18 cellular contexts compared by ENCODE assay signal in the genomic region with DNA sequence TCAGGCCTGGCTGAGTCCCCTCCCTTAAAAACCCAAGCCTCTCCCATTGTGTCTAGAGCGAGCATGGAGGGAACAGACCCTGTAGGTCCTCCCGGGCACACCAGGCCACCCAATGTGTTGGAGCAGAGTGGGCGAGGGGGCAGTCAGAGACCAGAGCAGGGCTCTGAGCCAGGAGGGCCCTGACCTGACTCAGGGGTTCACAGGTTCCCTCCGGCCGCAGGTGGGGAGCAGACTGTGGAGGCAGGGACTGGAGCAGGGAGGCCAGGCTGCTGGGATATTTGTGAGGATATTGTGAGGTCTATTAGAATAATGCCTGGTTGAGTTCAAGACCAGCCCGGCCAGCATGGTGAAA. TPM values are rescaled to one million over a fixed set of nuclear protein-coding genes. Genes with fewer than 3 reads are reported as not detected.
DNase-seq lines count a peak whose midpoint lies in the region; ATAC-seq, FAIRE-seq and TF ChIP-seq lines count a peak whose summit lies in the region.
"Had no signal": no experiment of that assay in that cellular context is flagged by ENCODE, and none has a peak within 500 bp of the region (broad histone marks: within the 10 kb centered on the region; RNA-seq: fewer than 3 reads in every experiment).

No MANE protein-coding gene starts in this region.

- TF ChIP-seq EP300 in HepG2 (IDR thresholded peaks at IDR 0.05; ENCODE audit: low read depth in 2 of 2, low read length in 2 of 2) = no peak
- TF ChIP-seq EP300 in HepG2 (CRISPR knock-in tag; IDR thresholded peaks at IDR 0.05; ENCODE audit: borderline replicate concordance) = no peak

- TF ChIP-seq CTCF in liver (IDR thresholded peaks at IDR 0.05; ENCODE audit: low read depth, low read length, missing input control) = no peak
- no peak for TF ChIP-seq CTCF in HepG2 (CRISPR knock-in tag; IDR thresholded peaks at IDR 0.05)
- TF ChIP-seq CTCF in dorsolateral prefrontal cortex (IDR thresholded peaks at IDR 0.05 in 54 of 56, conservative IDR thresholded peaks at IDR 0.05 in 2 of 56; ENCODE audit: low read depth in 1 of 56, partially characterized antibody in 56 of 56) = no peak
- no peak for TF ChIP-seq CTCF in neural progenitor cell (IDR thresholded peaks at IDR 0.05)
- TF ChIP-seq CTCF in nephron progenitor cell (IDR thresholded peaks at IDR 0.05) = no peak
- no peak for TF ChIP-seq CTCF in smooth muscle cell (IDR thresholded peaks at IDR 0.05; ENCODE audit: borderline replicate concordance, insufficient read depth, poor library complexity, severe bottlenecking)

- H3K79me2 ChIP-seq in HepG2 (ENCODE audit: insufficient read depth, low read length) (no peaks in the 10 kb centered on the region), neural progenitor cell (ENCODE audit: low read depth) (no peaks in the 10 kb centered on the region), smooth muscle cell (ENCODE audit: low read depth) (no peaks in the 10 kb centered on the region)

- TF ChIP-seq RAD21 in liver (IDR thresholded peaks at IDR 0.05) (no peak), HepG2 (CRISPR knock-in tag; IDR thresholded peaks at IDR 0.05) (no peak)

- DNase-seq in HepG2 (ENCODE audit: low spot score) = no peak
- no peak for DNase-seq in dorsolateral prefrontal cortex
- DNase-seq in neural progenitor cell (ENCODE audit: low spot score) = no peak
- DNase-seq in nephron progenitor cell = no peak
- no peak for DNase-seq in smooth muscle cell (lab: John Stamatoyannopoulos, UW; ENCODE audit: unreplicated experiment)
- no peak for DNase-seq in SJCRH30
- DNase-seq in NCI-H446 (lab: John Stamatoyannopoulos, UW) = no peak
- DNase-seq: activated T-cell treated with anti-CD3 and anti-CD28 coated beads, Interleukin-2, amount 50 U/mL, for 1 hour; NCI-H1092 treated with DMSO at 0.1 percent for 48 hours; NCI-H226 had no signal

- H3K9ac ChIP-seq in liver (ENCODE audit: low read depth in 1 of 2, low read length in 2 of 2) (no peak overlapping the region), HepG2 (ENCODE audit: insufficient read depth, low read depth, low read length) (no peak overlapping the region), neural progenitor cell (no peak overlapping the region), smooth muscle cell (ENCODE audit: low read depth) (no peak overlapping the region)

- no peaks in the 10 kb centered on the region for H3K36me3 Mint-ChIP-seq in neural progenitor cell
- no peaks in the 10 kb centered on the region for H3K36me3 Mint-ChIP-seq in nephron progenitor cell (ENCODE audit: low read depth)
- H3K36me3 Mint-ChIP-seq: WTC11 had no signal

- no peaks in the 10 kb centered on the region for H3K36me3 ChIP-seq in liver (ENCODE audit: control insufficient read depth in 4 of 4, insufficient read depth in 3 of 4, low read depth in 1 of 4, low read length in 3 of 4)
- H3K36me3 ChIP-seq in HepG2 (replicated peaks in 1 of 2; ENCODE audit: control insufficient read depth in 1 of 2, insufficient read depth in 2 of 2, low read length in 2 of 2) = no peaks in the 10 kb centered on the region
- no peaks in the 10 kb centered on the region for H3K36me3 ChIP-seq in neural progenitor cell
- no peaks in the 10 kb centered on the region for H3K36me3 ChIP-seq in smooth muscle cell (ENCODE audit: low read depth)
- H3K36me3 ChIP-seq in SJCRH30 = no peaks in the 10 kb centered on the region

- intact Hi-C loops in HepG2 (cut with micrococcal nuclease; ENCODE audit: unreplicated experiment) (no loop called here), dorsolateral prefrontal cortex (cut with DNase I) (no loop called here)

- POLR2A ChIA-PET in HepG2 (lab: Yijun Ruan, JAX) = no interaction called here

- H3K27me3 ChIP-seq in liver (ENCODE audit: control insufficient read depth in 4 of 4, insufficient read depth in 4 of 4, low read length in 3 of 4) (no peaks in the 10 kb centered on the region), HepG2 (ENCODE audit: control insufficient read depth in 1 of 2, insufficient read depth in 2 of 2, low read length in 2 of 2) (peaks cover 0 to 6% of the 10 kb centered on the region in 2 experiments; a peak in 3 of 5 replicates), dorsolateral prefrontal cortex (no peaks in the 10 kb centered on the region), neural progenitor cell (no peaks in the 10 kb centered on the region), smooth muscle cell (ENCODE audit: low read depth) (no peaks in the 10 kb centered on the region), SJCRH30 (peaks cover 4% of the 10 kb centered on the region; the same call in 1 of the 2 replicates)

- H3K9me3 ChIP-seq in liver (ENCODE audit: control insufficient read depth in 4 of 4, low read length in 3 of 4) = no peaks in the 10 kb centered on the region
- no peaks in the 10 kb centered on the region for H3K9me3 ChIP-seq in HepG2 (ENCODE audit: low read length)
- H3K9me3 ChIP-seq in neural progenitor cell (ENCODE audit: low read depth) = no peaks in the 10 kb centered on the region
- H3K9me3 ChIP-seq in smooth muscle cell (replicated peaks; ENCODE audit: low read depth) = no peaks in the 10 kb centered on the region
- H3K9me3 ChIP-seq in SJCRH30 (replicated peaks) = no peaks in the 10 kb centered on the region
- H3K9me3 ChIP-seq: mucosa of descending colon had no signal

- H3K4me1 Mint-ChIP-seq in neural progenitor cell (peaks cover 21% of the 10 kb centered on the region), nephron progenitor cell (peaks cover 35% of the 10 kb centered on the region)

- H3K27me3 Mint-ChIP-seq in neural progenitor cell (ENCODE audit: insufficient read depth, low read depth) (peaks cover 15% of the 10 kb centered on the region), nephron progenitor cell (ENCODE audit: low read depth, poor library complexity) (peaks cover 14% of the 10 kb centered on the region)

- no TSS peak for BruUV-seq in HepG2 (replicated peaks; lab: Mats Ljungman, UMichigan)

- H3K27ac ChIP-seq in liver (ENCODE audit: low read depth in 1 of 2, low read length in 2 of 2) (peak overlapping the region; percentile 66 to 75), HepG2 (ENCODE audit: extremely low read length, insufficient read depth, low read length) (no peak overlapping the region), dorsolateral prefrontal cortex (peak overlapping the region in 31 of 59 donors; percentile 8 to 91 (median 59)), neural progenitor cell (no peak overlapping the region), smooth muscle cell (ENCODE audit: low read depth) (no peak overlapping the region), SJCRH30 (no peak overlapping the region)

- H3K4me1 ChIP-seq in liver (ENCODE audit: control insufficient read depth in 4 of 4, insufficient read depth in 4 of 4, low read length in 3 of 4) = no peaks in the 10 kb centered on the region
- peaks cover 15% of the 10 kb centered on the region; the same call in 1 of the 2 replicates for H3K4me1 ChIP-seq in HepG2 (ENCODE audit: insufficient read depth, low read length)
- peaks cover 6% of the 10 kb centered on the region for H3K4me1 ChIP-seq in neural progenitor cell
- H3K4me1 ChIP-seq in smooth muscle cell (ENCODE audit: low read depth) = no peaks in the 10 kb centered on the region
- peaks cover 13% of the 10 kb centered on the region for H3K4me1 ChIP-seq in SJCRH30

- ATAC-seq in HepG2 = no peak
- ATAC-seq: SK-N-SH treated with all-trans-retinoic acid at 6 μM for 48 hours, WTC11 had no signal

- H3K4me2 ChIP-seq in HepG2 (ENCODE audit: low read depth, low read length) = no peak overlapping the region
- H3K4me2 ChIP-seq in neural progenitor cell = no peak overlapping the region
- H3K4me2 ChIP-seq in smooth muscle cell = no peak overlapping the region

- H3F3A ChIP-seq in neural progenitor cell (ENCODE audit: low read depth) (no peaks in the 10 kb centered on the region), smooth muscle cell (ENCODE audit: low read depth) (peaks cover 6% of the 10 kb centered on the region)

- no peak for TF ChIP-seq POLR2A in HepG2 (IDR thresholded peaks at IDR 0.05; ENCODE audit: insufficient read depth in 1 of 2, low read depth in 2 of 2, low read length in 2 of 2)

- no peak overlapping the region for H3K4me3 Mint-ChIP-seq in neural progenitor cell
- H3K4me3 Mint-ChIP-seq in nephron progenitor cell = no peak overlapping the region
- H3K4me3 Mint-ChIP-seq: WTC11 had no signal

- H4K20me1 ChIP-seq in HepG2 (ENCODE audit: insufficient read depth, low read length) (no peaks in the 10 kb centered on the region), neural progenitor cell (ENCODE audit: low read depth) (no peaks in the 10 kb centered on the region), smooth muscle cell (ENCODE audit: low read depth) (no peaks in the 10 kb centered on the region)

- H2AFZ ChIP-seq in HepG2 (ENCODE audit: low read length) = no peak overlapping the region
- H2AFZ ChIP-seq in neural progenitor cell (replicated peaks) = peak overlapping the region; percentile 77
- H2AFZ ChIP-seq in smooth muscle cell (ENCODE audit: low read depth) = no peak overlapping the region

- H3K4me3 ChIP-seq in liver (ENCODE audit: low read depth in 1 of 3, low read length in 3 of 3) = no peak overlapping the region
- H3K4me3 ChIP-seq in HepG2 (replicated peaks in 1 of 3; ENCODE audit: insufficient read depth in 1 of 3, low read depth in 2 of 3, low read length in 3 of 3) = no peak overlapping the region
- no peak overlapping the region for H3K4me3 ChIP-seq in dorsolateral prefrontal cortex
- H3K4me3 ChIP-seq in neural progenitor cell = no peak overlapping the region
- no peak overlapping the region for H3K4me3 ChIP-seq in smooth muscle cell
- H3K4me3 ChIP-seq in SJCRH30 = no peak overlapping the region
- H3K4me3 ChIP-seq: mucosa of descending colon had no signal

- WGBS in liver = 81% methylated on average over 6 of the region's 6 CpGs
- 33% methylated on average over 5 of the region's 6 CpGs for WGBS in HepG2 (ENCODE audit: low lambda C conversion rate)
- 86% methylated on average over 6 of the region's 6 CpGs for WGBS in smooth muscle cell (ENCODE audit: low lambda C conversion rate)

- no peak for FAIRE-seq in HepG2 (lab: Jason Lieb, UNC)

- CTCF ChIA-PET in HepG2 (lab: Yijun Ruan, JAX; ENCODE audit: low intra/inter-chr PET ratio, low total read pairs) = no interaction called here

- H3K27ac Mint-ChIP-seq in neural progenitor cell = no peak overlapping the region
- no peak overlapping the region for H3K27ac Mint-ChIP-seq in nephron progenitor cell
- H3K27ac Mint-ChIP-seq: WTC11 had no signal

- no peaks in the 10 kb centered on the region for H3K9me3 Mint-ChIP-seq in neural progenitor cell
- no peaks in the 10 kb centered on the region for H3K9me3 Mint-ChIP-seq in nephron progenitor cell
- H3K9me3 Mint-ChIP-seq: WTC11 had no signal

- in situ Hi-C loops in HepG2 (cut with HindIII; ENCODE audit: extremely low pct_ligation_motif_present, low pct_unique_long_range_greater_than_20kb) = no loop called here

RNA-seq across cellular contexts. Expression of gene TYROBP, which starts 1.6 kb away (rescaled TPM):
- total RNA-seq in liver = 10 to 100 TPM; 26.8 to 37.6 TPM
- polyA plus RNA-seq in liver = 10 to 100 TPM; 43.8 to 89.6 TPM
- not detected in 2 replicates for total RNA-seq in HepG2 (2016; rRNA removed; fragmentation: Illumina TruSeq; extraction: Trizol)
- total RNA-seq in HepG2 (2016; cell fraction: cytosol; rRNA removed; fragmentation: Illumina TruSeq; extraction: Trizol; ENCODE audit: low read depth) = not detected in 2 replicates
- not detected in 2 replicates for total RNA-seq in HepG2 (2016; cell fraction: insoluble cytoplasmic fraction; rRNA removed; fragmentation: Illumina TruSeq; extraction: Trizol)
- not detected in 2 replicates for total RNA-seq in HepG2 (2016; cell fraction: membrane; rRNA removed; fragmentation: Illumina TruSeq; extraction: Trizol)
- total RNA-seq in HepG2 (2016; cell fraction: nucleus; rRNA removed; fragmentation: Illumina TruSeq; extraction: Trizol) = not detected in 2 replicates
- 0.20 TPM in 1 of 2 replicates, not detected in the other for polyA plus RNA-seq in HepG2 (2011; rRNA removed)
- not detected in 2 replicates for polyA plus RNA-seq in HepG2 (2011; cell fraction: cytosol; rRNA removed)
- polyA plus RNA-seq in HepG2 (2011; cell fraction: nucleus; rRNA removed) = not detected in 2 replicates
- not detected in 2 replicates for polyA plus RNA-seq in HepG2 (2012)
- not detected in 2 replicates for polyA plus RNA-seq in HepG2 (2016; cell fraction: cytosol; fragmentation: Illumina TruSeq; extraction: Trizol; ENCODE audit: low read depth)
- polyA plus RNA-seq in HepG2 (2016; cell fraction: insoluble cytoplasmic fraction; fragmentation: Illumina TruSeq; extraction: Trizol; ENCODE audit: low read depth) = not detected in 2 replicates
- not detected in 2 replicates for polyA plus RNA-seq in HepG2 (2016; cell fraction: membrane; fragmentation: Illumina TruSeq; extraction: Trizol; ENCODE audit: low read depth)
- polyA plus RNA-seq in HepG2 (2016; cell fraction: nucleus; fragmentation: Illumina TruSeq; extraction: Trizol; ENCODE audit: insufficient read depth, low read depth) = not detected in 2 replicates
- not detected in 2 replicates for polyA minus RNA-seq in HepG2 (2011; rRNA and poly(A)+ RNA removed; ENCODE audit: low replicate concordance)
- not detected in 2 replicates for polyA minus RNA-seq in HepG2 (2011; cell fraction: cytosol; rRNA and poly(A)+ RNA removed)
- not detected in 2 replicates for polyA minus RNA-seq in HepG2 (2011; cell fraction: nucleus; rRNA and poly(A)+ RNA removed)
- 10 to 100 TPM in 111 of 120 experiments, 1 to 10 TPM in 9; 4.0 to 78.1 (median 21.7) TPM for total RNA-seq in dorsolateral prefrontal cortex
- total RNA-seq in neural progenitor cell (ENCODE audit: low replicate concordance) = not detected in 2 replicates
- total RNA-seq in smooth muscle cell = not detected in 2 replicates
- not detected in 2 replicates for polyA plus RNA-seq in smooth muscle cell
- total RNA-seq in SJCRH30 (2014; rRNA removed; shearing (Covaris generic)) = not detected in 2 replicates
- total RNA-seq: A673, dermis microvascular lymphatic vessel endothelial cell, fibroblast of villous mesenchyme had no signal

RNA-seq across cellular contexts. Expression of gene HCST, which starts 7.3 kb away (rescaled TPM):
- 1 to 10 TPM; 2.0 to 3.1 TPM for total RNA-seq in liver
- polyA plus RNA-seq in liver = 10 to 100 TPM in 1 of 2 donors, 1 to 10 TPM in 1; 4.6 to 13.3 TPM
- total RNA-seq in HepG2 (2016; rRNA removed; fragmentation: Illumina TruSeq; extraction: Trizol) = 0.24 TPM in 1 of 2 replicates, not detected in the other
- 0.79 TPM in 1 of 2 replicates, not detected in the other for total RNA-seq in HepG2 (2016; cell fraction: cytosol; rRNA removed; fragmentation: Illumina TruSeq; extraction: Trizol; ENCODE audit: low read depth)
- not detected in 2 replicates for total RNA-seq in HepG2 (2016; cell fraction: insoluble cytoplasmic fraction; rRNA removed; fragmentation: Illumina TruSeq; extraction: Trizol)
- 0.65 TPM in 1 of 2 replicates, not detected in the other for total RNA-seq in HepG2 (2016; cell fraction: membrane; rRNA removed; fragmentation: Illumina TruSeq; extraction: Trizol)
- total RNA-seq in HepG2 (2016; cell fraction: nucleus; rRNA removed; fragmentation: Illumina TruSeq; extraction: Trizol) = not detected in 2 replicates
- polyA plus RNA-seq in HepG2 (2011; rRNA removed) = 1.2 and 2.3 TPM in 2 replicates
- 2.2 TPM in 2 replicates for polyA plus RNA-seq in HepG2 (2011; cell fraction: cytosol; rRNA removed)
- 0.64 and 0.72 TPM in 2 replicates for polyA plus RNA-seq in HepG2 (2011; cell fraction: nucleus; rRNA removed)
- 0.37 and 0.60 TPM in 2 replicates for polyA plus RNA-seq in HepG2 (2012)
- 0.61 TPM in 1 of 2 replicates, not detected in the other for polyA plus RNA-seq in HepG2 (2016; cell fraction: cytosol; fragmentation: Illumina TruSeq; extraction: Trizol; ENCODE audit: low read depth)
- not detected in 2 replicates for polyA plus RNA-seq in HepG2 (2016; cell fraction: insoluble cytoplasmic fraction; fragmentation: Illumina TruSeq; extraction: Trizol; ENCODE audit: low read depth)
- polyA plus RNA-seq in HepG2 (2016; cell fraction: membrane; fragmentation: Illumina TruSeq; extraction: Trizol; ENCODE audit: low read depth) = not detected in 2 replicates
- 1.6 TPM in 2 replicates for polyA plus RNA-seq in HepG2 (2016; cell fraction: nucleus; fragmentation: Illumina TruSeq; extraction: Trizol; ENCODE audit: insufficient read depth, low read depth)
- 0.77 and 4.2 TPM in 2 replicates for polyA minus RNA-seq in HepG2 (2011; rRNA and poly(A)+ RNA removed; ENCODE audit: low replicate concordance)
- not detected in 2 replicates for polyA minus RNA-seq in HepG2 (2011; cell fraction: cytosol; rRNA and poly(A)+ RNA removed)
- polyA minus RNA-seq in HepG2 (2011; cell fraction: nucleus; rRNA and poly(A)+ RNA removed) = not detected in 2 replicates
- 10 to 100 TPM in 16 of 120 experiments, 1 to 10 TPM in 100, under 1 TPM in 2, not detected in 2; 0.91 to 23.2 (median 5.7) TPM for total RNA-seq in dorsolateral prefrontal cortex
- not detected in 2 replicates for total RNA-seq in neural progenitor cell (ENCODE audit: low replicate concordance)
- 0.81 TPM in 1 of 2 replicates, not detected in the other for total RNA-seq in smooth muscle cell
- 2.6 and 3.4 TPM in 2 replicates for polyA plus RNA-seq in smooth muscle cell
- total RNA-seq in SJCRH30 (2014; rRNA removed; shearing (Covaris generic)) = not detected in 2 replicates
- total RNA-seq: temporal lobe had no signal

RNA-seq across cellular contexts. Expression of gene NFKBID, which starts 9.3 kb away (rescaled TPM):
- total RNA-seq in liver = 1 to 10 TPM; 1.3 to 2.4 TPM
- polyA plus RNA-seq in liver = 1 to 10 TPM in 1 of 2 donors, under 1 TPM in 1; 0.66 to 1.2 TPM
- 0.38 and 2.1 TPM in 2 replicates for total RNA-seq in HepG2 (2016; rRNA removed; fragmentation: Illumina TruSeq; extraction: Trizol)
- 1.1 and 1.7 TPM in 2 replicates for total RNA-seq in HepG2 (2016; cell fraction: cytosol; rRNA removed; fragmentation: Illumina TruSeq; extraction: Trizol; ENCODE audit: low read depth)
- 0.33 and 1.8 TPM in 2 replicates for total RNA-seq in HepG2 (2016; cell fraction: insoluble cytoplasmic fraction; rRNA removed; fragmentation: Illumina TruSeq; extraction: Trizol)
- 0.87 and 2.1 TPM in 2 replicates for total RNA-seq in HepG2 (2016; cell fraction: membrane; rRNA removed; fragmentation: Illumina TruSeq; extraction: Trizol)
- total RNA-seq in HepG2 (2016; cell fraction: nucleus; rRNA removed; fragmentation: Illumina TruSeq; extraction: Trizol) = 1.2 and 3.4 TPM in 2 replicates
- polyA plus RNA-seq in HepG2 (2011; rRNA removed) = 1.6 and 2.3 TPM in 2 replicates
- 0.45 and 0.74 TPM in 2 replicates for polyA plus RNA-seq in HepG2 (2011; cell fraction: cytosol; rRNA removed)
- 13.5 and 15.3 TPM in 2 replicates for polyA plus RNA-seq in HepG2 (2011; cell fraction: nucleus; rRNA removed)
- polyA plus RNA-seq in HepG2 (2012) = 0.69 and 1.1 TPM in 2 replicates
- 1.3 and 1.8 TPM in 2 replicates for polyA plus RNA-seq in HepG2 (2016; cell fraction: cytosol; fragmentation: Illumina TruSeq; extraction: Trizol; ENCODE audit: low read depth)
- 0.28 and 0.74 TPM in 2 replicates for polyA plus RNA-seq in HepG2 (2016; cell fraction: insoluble cytoplasmic fraction; fragmentation: Illumina TruSeq; extraction: Trizol; ENCODE audit: low read depth)
- polyA plus RNA-seq in HepG2 (2016; cell fraction: membrane; fragmentation: Illumina TruSeq; extraction: Trizol; ENCODE audit: low read depth) = 0.70 and 1.0 TPM in 2 replicates
- 6.4 and 8.2 TPM in 2 replicates for polyA plus RNA-seq in HepG2 (2016; cell fraction: nucleus; fragmentation: Illumina TruSeq; extraction: Trizol; ENCODE audit: insufficient read depth, low read depth)
- polyA minus RNA-seq in HepG2 (2011; rRNA and poly(A)+ RNA removed; ENCODE audit: low replicate concordance) = 8.6 and 15.8 TPM in 2 replicates
- polyA minus RNA-seq in HepG2 (2011; cell fraction: cytosol; rRNA and poly(A)+ RNA removed) = 2.5 TPM in 1 of 2 replicates, not detected in the other
- 7.7 and 8.0 TPM in 2 replicates for polyA minus RNA-seq in HepG2 (2011; cell fraction: nucleus; rRNA and poly(A)+ RNA removed)
- 10 to 100 TPM in 58 of 120 experiments, 1 to 10 TPM in 62; 4.0 to 22.7 (median 9.9) TPM for total RNA-seq in dorsolateral prefrontal cortex
- 1.3 and 4.7 TPM in 2 replicates for total RNA-seq in neural progenitor cell (ENCODE audit: low replicate concordance)
- total RNA-seq in smooth muscle cell = 4.2 and 4.9 TPM in 2 replicates
- 9.0 and 11.1 TPM in 2 replicates for polyA plus RNA-seq in smooth muscle cell
- total RNA-seq in SJCRH30 (2014; rRNA removed; shearing (Covaris generic)) = 6.2 and 7.3 TPM in 2 replicates

RNA-seq across cellular contexts. Expression of gene LRFN3, which starts 26.5 kb away (rescaled TPM):
- total RNA-seq in liver = 1 to 10 TPM in 1 of 2 donors, under 1 TPM in 1; 0.89 to 1.9 TPM
- 1 to 10 TPM; 2.2 to 8.4 TPM for polyA plus RNA-seq in liver
- total RNA-seq in HepG2 (2016; rRNA removed; fragmentation: Illumina TruSeq; extraction: Trizol) = 1.1 and 1.6 TPM in 2 replicates
- 0.40 and 0.79 TPM in 2 replicates for total RNA-seq in HepG2 (2016; cell fraction: cytosol; rRNA removed; fragmentation: Illumina TruSeq; extraction: Trizol; ENCODE audit: low read depth)
- total RNA-seq in HepG2 (2016; cell fraction: insoluble cytoplasmic fraction; rRNA removed; fragmentation: Illumina TruSeq; extraction: Trizol) = 0.77 and 1.4 TPM in 2 replicates
- 3.2 and 3.3 TPM in 2 replicates for total RNA-seq in HepG2 (2016; cell fraction: membrane; rRNA removed; fragmentation: Illumina TruSeq; extraction: Trizol)
- 1.0 and 1.3 TPM in 2 replicates for total RNA-seq in HepG2 (2016; cell fraction: nucleus; rRNA removed; fragmentation: Illumina TruSeq; extraction: Trizol)
- 0.74 and 0.91 TPM in 2 replicates for polyA plus RNA-seq in HepG2 (2011; rRNA removed)
- 0.47 and 0.78 TPM in 2 replicates for polyA plus RNA-seq in HepG2 (2011; cell fraction: cytosol; rRNA removed)
- polyA plus RNA-seq in HepG2 (2011; cell fraction: nucleus; rRNA removed) = 3.4 TPM in 2 replicates
- 2.5 and 3.6 TPM in 2 replicates for polyA plus RNA-seq in HepG2 (2012)
- polyA plus RNA-seq in HepG2 (2016; cell fraction: cytosol; fragmentation: Illumina TruSeq; extraction: Trizol; ENCODE audit: low read depth) = 2.6 TPM in 2 replicates
- polyA plus RNA-seq in HepG2 (2016; cell fraction: insoluble cytoplasmic fraction; fragmentation: Illumina TruSeq; extraction: Trizol; ENCODE audit: low read depth) = 4.2 and 5.4 TPM in 2 replicates
- 8.0 and 8.2 TPM in 2 replicates for polyA plus RNA-seq in HepG2 (2016; cell fraction: membrane; fragmentation: Illumina TruSeq; extraction: Trizol; ENCODE audit: low read depth)
- 3.9 and 5.6 TPM in 2 replicates for polyA plus RNA-seq in HepG2 (2016; cell fraction: nucleus; fragmentation: Illumina TruSeq; extraction: Trizol; ENCODE audit: insufficient read depth, low read depth)
- 1.2 and 2.4 TPM in 2 replicates for polyA minus RNA-seq in HepG2 (2011; rRNA and poly(A)+ RNA removed; ENCODE audit: low replicate concordance)
- polyA minus RNA-seq in HepG2 (2011; cell fraction: cytosol; rRNA and poly(A)+ RNA removed) = 2.5 and 3.3 TPM in 2 replicates
- 1.8 and 3.2 TPM in 2 replicates for polyA minus RNA-seq in HepG2 (2011; cell fraction: nucleus; rRNA and poly(A)+ RNA removed)
- 10 to 100 TPM; 14.6 to 42.1 (median 25.6) TPM for total RNA-seq in dorsolateral prefrontal cortex
- total RNA-seq in neural progenitor cell (ENCODE audit: low replicate concordance) = 2.3 and 9.5 TPM in 2 replicates
- total RNA-seq in smooth muscle cell = 6.0 and 6.2 TPM in 2 replicates
- polyA plus RNA-seq in smooth muscle cell = 15.3 and 15.5 TPM in 2 replicates
- total RNA-seq in SJCRH30 (2014; rRNA removed; shearing (Covaris generic)) = 5.1 and 10.2 TPM in 2 replicates

RNA-seq across cellular contexts. Expression of gene APLP1, which starts 41.3 kb away (rescaled TPM):
- under 1 TPM in 1 of 2 donors, not detected in 1; 0.08 TPM for total RNA-seq in liver
- polyA plus RNA-seq in liver = under 1 TPM; 0.16 to 0.51 TPM
- total RNA-seq in HepG2 (2016; rRNA removed; fragmentation: Illumina TruSeq; extraction: Trizol) = 2.3 and 2.9 TPM in 2 replicates
- total RNA-seq in HepG2 (2016; cell fraction: cytosol; rRNA removed; fragmentation: Illumina TruSeq; extraction: Trizol; ENCODE audit: low read depth) = 0.79 and 1.7 TPM in 2 replicates
- total RNA-seq in HepG2 (2016; cell fraction: insoluble cytoplasmic fraction; rRNA removed; fragmentation: Illumina TruSeq; extraction: Trizol) = 0.65 and 3.2 TPM in 2 replicates
- 0.83 and 1.4 TPM in 2 replicates for total RNA-seq in HepG2 (2016; cell fraction: membrane; rRNA removed; fragmentation: Illumina TruSeq; extraction: Trizol)
- 2.7 and 3.8 TPM in 2 replicates for total RNA-seq in HepG2 (2016; cell fraction: nucleus; rRNA removed; fragmentation: Illumina TruSeq; extraction: Trizol)
- 2.0 and 3.1 TPM in 2 replicates for polyA plus RNA-seq in HepG2 (2011; rRNA removed)
- 1.0 and 2.3 TPM in 2 replicates for polyA plus RNA-seq in HepG2 (2011; cell fraction: cytosol; rRNA removed)
- 2.4 and 4.2 TPM in 2 replicates for polyA plus RNA-seq in HepG2 (2011; cell fraction: nucleus; rRNA removed)
- polyA plus RNA-seq in HepG2 (2012) = 0.70 and 1.2 TPM in 2 replicates
- polyA plus RNA-seq in HepG2 (2016; cell fraction: cytosol; fragmentation: Illumina TruSeq; extraction: Trizol; ENCODE audit: low read depth) = 1.1 and 1.4 TPM in 2 replicates
- 1.4 and 4.4 TPM in 2 replicates for polyA plus RNA-seq in HepG2 (2016; cell fraction: insoluble cytoplasmic fraction; fragmentation: Illumina TruSeq; extraction: Trizol; ENCODE audit: low read depth)
- 2.2 and 3.5 TPM in 2 replicates for polyA plus RNA-seq in HepG2 (2016; cell fraction: membrane; fragmentation: Illumina TruSeq; extraction: Trizol; ENCODE audit: low read depth)
- polyA plus RNA-seq in HepG2 (2016; cell fraction: nucleus; fragmentation: Illumina TruSeq; extraction: Trizol; ENCODE audit: insufficient read depth, low read depth) = 9.5 and 10.5 TPM in 2 replicates
- 0.51 and 2.8 TPM in 2 replicates for polyA minus RNA-seq in HepG2 (2011; rRNA and poly(A)+ RNA removed; ENCODE audit: low replicate concordance)
- polyA minus RNA-seq in HepG2 (2011; cell fraction: cytosol; rRNA and poly(A)+ RNA removed) = 0.35 and 1.8 TPM in 2 replicates
- 1.2 TPM in 1 of 2 replicates, not detected in the other for polyA minus RNA-seq in HepG2 (2011; cell fraction: nucleus; rRNA and poly(A)+ RNA removed)
- 1,000 to 10,000 TPM in 76 of 120 experiments, 100 to 1,000 TPM in 44; 448 to 2,969 (median 1,100) TPM for total RNA-seq in dorsolateral prefrontal cortex
- 89.5 and 191 TPM in 2 replicates for total RNA-seq in neural progenitor cell (ENCODE audit: low replicate concordance)
- total RNA-seq in smooth muscle cell = 40.1 and 81.8 TPM in 2 replicates
- 98.3 and 114 TPM in 2 replicates for polyA plus RNA-seq in smooth muscle cell
- total RNA-seq in SJCRH30 (2014; rRNA removed; shearing (Covaris generic)) = 32.1 and 32.7 TPM in 2 replicates

Comparison
In these comparisons a context has a peak if more than half of its experiments do, and no peak if none do; other contexts are left out.
1. H3K27ac ChIP-seq: peak in liver (2 of 2) and dorsolateral prefrontal cortex (31 of 59); none in HepG2 (single experiment), neural progenitor cell (single experiment), smooth muscle cell (single experiment) and SJCRH30 (single experiment).